In the genomic region with DNA sequence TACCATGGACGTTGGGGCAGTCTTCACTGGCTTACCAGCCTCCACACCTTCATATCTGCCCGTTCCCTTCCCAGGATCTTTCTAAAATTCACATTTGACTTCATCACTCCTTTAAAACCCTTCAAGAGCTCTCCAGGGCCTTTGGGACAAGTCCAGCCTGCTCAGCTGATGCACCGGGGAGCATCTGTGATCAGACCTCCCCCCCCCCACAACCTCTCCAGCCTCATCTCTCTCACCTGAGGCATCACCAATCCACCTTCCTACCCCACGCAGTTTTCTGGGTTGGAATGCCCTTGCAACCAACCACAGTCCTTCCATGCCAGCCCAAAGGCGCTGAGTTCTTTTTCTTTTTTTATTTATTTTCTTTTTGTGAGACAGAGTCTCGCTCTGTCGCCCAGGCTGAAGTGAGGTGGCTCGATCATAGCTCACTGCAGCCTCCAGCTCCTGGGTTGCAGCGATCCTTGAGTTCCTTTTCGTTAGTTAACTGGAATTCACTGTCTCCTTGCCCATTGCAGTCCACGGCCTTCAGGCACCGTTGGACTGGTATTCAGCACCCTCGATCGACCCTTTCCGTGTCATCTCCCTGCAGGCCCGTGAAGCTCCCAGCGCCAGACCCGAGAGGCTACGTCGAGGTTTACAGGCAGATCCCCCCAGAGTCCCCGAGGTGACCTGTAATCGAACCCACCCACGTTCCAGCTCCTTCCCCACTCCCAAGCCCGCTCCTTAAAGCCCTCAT, we compare ENCODE assay signal across 1 cellular context.
TF ChIP-seq lines count a peak whose summit lies in the region.

No MANE protein-coding gene starts in this region.

TF ChIP-seq in K562, 482 proteins besides CTCF, POLR2A, EP300 and RAD21 (continues in another document):
- TF ChIP-seq OTX1 (CRISPR knock-in tag; IDR thresholded peaks at IDR 0.05) = no peak
- TF ChIP-seq, protein P1, sequence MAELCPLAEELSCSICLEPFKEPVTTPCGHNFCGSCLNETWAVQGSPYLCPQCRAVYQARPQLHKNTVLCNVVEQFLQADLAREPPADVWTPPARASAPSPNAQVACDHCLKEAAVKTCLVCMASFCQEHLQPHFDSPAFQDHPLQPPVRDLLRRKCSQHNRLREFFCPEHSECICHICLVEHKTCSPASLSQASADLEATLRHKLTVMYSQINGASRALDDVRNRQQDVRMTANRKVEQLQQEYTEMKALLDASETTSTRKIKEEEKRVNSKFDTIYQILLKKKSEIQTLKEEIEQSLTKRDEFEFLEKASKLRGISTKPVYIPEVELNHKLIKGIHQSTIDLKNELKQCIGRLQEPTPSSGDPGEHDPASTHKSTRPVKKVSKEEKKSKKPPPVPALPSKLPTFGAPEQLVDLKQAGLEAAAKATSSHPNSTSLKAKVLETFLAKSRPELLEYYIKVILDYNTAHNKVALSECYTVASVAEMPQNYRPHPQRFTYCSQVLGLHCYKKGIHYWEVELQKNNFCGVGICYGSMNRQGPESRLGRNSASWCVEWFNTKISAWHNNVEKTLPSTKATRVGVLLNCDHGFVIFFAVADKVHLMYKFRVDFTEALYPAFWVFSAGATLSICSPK (IDR thresholded peaks at IDR 0.05; ENCODE audit: borderline replicate concordance) = 0 out of 2 replicates have a peak, but pooled peaks have one; percentile 47
- TF ChIP-seq MCM7 (IDR thresholded peaks at IDR 0.05) = no peak
- TF ChIP-seq ZNF778 (CRISPR knock-in tag; IDR thresholded peaks at IDR 0.05) = no peak
- TF ChIP-seq, protein P2, sequence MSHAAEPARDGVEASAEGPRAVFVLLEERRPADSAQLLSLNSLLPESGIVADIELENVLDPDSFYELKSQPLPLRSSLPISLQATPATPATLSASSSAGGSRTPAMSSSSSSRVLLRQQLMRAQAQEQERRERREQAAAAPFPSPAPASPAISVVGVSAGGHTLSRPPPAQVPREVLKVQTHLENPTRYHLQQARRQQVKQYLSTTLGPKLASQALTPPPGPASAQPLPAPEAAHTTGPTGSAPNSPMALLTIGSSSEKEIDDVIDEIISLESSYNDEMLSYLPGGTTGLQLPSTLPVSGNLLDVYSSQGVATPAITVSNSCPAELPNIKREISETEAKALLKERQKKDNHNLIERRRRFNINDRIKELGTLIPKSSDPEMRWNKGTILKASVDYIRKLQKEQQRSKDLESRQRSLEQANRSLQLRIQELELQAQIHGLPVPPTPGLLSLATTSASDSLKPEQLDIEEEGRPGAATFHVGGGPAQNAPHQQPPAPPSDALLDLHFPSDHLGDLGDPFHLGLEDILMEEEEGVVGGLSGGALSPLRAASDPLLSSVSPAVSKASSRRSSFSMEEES (CRISPR knock-in tag; IDR thresholded peaks at IDR 0.05) = no peak
- TF ChIP-seq GATAD2A (IDR thresholded peaks at IDR 0.05) = no peak
- TF ChIP-seq NCOA6 (IDR thresholded peaks at IDR 0.05) = peak; percentile 69; the same call in 1 of the 2 replicates
- 0 out of 2 replicates have a peak, but pooled peaks have one; percentile 65 for TF ChIP-seq ZNF232 (CRISPR knock-in tag; IDR thresholded peaks at IDR 0.05)
- no peak; the same call in 1 of the 2 replicates for TF ChIP-seq MEF2D (tag; conservative IDR thresholded peaks at IDR 0.05; ENCODE audit: low read depth)
- no peak for TF ChIP-seq SAP30 (IDR thresholded peaks at IDR 0.05; ENCODE audit: borderline replicate concordance, insufficient read depth, low read depth, low read length, poor library complexity, severe bottlenecking)
- TF ChIP-seq RHOXF2B (CRISPR knock-in tag; conservative IDR thresholded peaks at IDR 0.05) = no peak
- TF ChIP-seq, protein P3, sequence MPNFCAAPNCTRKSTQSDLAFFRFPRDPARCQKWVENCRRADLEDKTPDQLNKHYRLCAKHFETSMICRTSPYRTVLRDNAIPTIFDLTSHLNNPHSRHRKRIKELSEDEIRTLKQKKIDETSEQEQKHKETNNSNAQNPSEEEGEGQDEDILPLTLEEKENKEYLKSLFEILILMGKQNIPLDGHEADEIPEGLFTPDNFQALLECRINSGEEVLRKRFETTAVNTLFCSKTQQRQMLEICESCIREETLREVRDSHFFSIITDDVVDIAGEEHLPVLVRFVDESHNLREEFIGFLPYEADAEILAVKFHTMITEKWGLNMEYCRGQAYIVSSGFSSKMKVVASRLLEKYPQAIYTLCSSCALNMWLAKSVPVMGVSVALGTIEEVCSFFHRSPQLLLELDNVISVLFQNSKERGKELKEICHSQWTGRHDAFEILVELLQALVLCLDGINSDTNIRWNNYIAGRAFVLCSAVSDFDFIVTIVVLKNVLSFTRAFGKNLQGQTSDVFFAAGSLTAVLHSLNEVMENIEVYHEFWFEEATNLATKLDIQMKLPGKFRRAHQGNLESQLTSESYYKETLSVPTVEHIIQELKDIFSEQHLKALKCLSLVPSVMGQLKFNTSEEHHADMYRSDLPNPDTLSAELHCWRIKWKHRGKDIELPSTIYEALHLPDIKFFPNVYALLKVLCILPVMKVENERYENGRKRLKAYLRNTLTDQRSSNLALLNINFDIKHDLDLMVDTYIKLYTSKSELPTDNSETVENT (CRISPR knock-in tag; IDR thresholded peaks at IDR 0.05) = no peak
- TF ChIP-seq KAT8 (IDR thresholded peaks at IDR 0.05; ENCODE audit: low read depth) = no peak
- TF ChIP-seq, protein P4, sequence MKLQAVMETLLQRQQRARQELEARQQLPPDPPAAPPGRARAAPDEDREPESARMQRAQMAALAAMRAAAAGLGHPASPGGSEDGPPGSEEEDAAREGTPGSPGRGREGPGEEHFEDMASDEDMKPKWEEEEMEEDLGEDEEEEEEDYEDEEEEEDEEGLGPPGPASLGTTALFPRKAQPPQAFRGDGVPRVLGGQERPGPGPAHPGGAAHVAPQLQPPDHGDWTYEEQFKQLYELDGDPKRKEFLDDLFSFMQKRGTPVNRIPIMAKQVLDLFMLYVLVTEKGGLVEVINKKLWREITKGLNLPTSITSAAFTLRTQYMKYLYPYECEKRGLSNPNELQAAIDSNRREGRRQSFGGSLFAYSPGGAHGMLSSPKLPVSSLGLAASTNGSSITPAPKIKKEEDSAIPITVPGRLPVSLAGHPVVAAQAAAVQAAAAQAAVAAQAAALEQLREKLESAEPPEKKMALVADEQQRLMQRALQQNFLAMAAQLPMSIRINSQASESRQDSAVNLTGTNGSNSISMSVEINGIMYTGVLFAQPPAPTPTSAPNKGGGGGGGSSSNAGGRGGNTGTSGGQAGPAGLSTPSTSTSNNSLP (IDR thresholded peaks at IDR 0.05; ENCODE audit: borderline replicate concordance, low read depth, low read length) = no peak
- no peak for TF ChIP-seq LCOR (CRISPR knock-in tag; IDR thresholded peaks at IDR 0.05)
- TF ChIP-seq TOE1 (IDR thresholded peaks at IDR 0.05; ENCODE audit: borderline replicate concordance) = no peak
- no peak for TF ChIP-seq TOE1 (CRISPR knock-in tag; IDR thresholded peaks at IDR 0.05; ENCODE audit: borderline replicate concordance, low read depth)
- no peak for TF ChIP-seq PTTG1 (tag; IDR thresholded peaks at IDR 0.05; ENCODE audit: low read depth)
- 0 out of 2 replicates have a peak, but pooled peaks have one; percentile 10 for TF ChIP-seq E2F3 (CRISPR knock-in tag; IDR thresholded peaks at IDR 0.05)
- no peak for TF ChIP-seq FOXA1 (IDR thresholded peaks at IDR 0.05; ENCODE audit: borderline replicate concordance)
- TF ChIP-seq, protein P5, sequence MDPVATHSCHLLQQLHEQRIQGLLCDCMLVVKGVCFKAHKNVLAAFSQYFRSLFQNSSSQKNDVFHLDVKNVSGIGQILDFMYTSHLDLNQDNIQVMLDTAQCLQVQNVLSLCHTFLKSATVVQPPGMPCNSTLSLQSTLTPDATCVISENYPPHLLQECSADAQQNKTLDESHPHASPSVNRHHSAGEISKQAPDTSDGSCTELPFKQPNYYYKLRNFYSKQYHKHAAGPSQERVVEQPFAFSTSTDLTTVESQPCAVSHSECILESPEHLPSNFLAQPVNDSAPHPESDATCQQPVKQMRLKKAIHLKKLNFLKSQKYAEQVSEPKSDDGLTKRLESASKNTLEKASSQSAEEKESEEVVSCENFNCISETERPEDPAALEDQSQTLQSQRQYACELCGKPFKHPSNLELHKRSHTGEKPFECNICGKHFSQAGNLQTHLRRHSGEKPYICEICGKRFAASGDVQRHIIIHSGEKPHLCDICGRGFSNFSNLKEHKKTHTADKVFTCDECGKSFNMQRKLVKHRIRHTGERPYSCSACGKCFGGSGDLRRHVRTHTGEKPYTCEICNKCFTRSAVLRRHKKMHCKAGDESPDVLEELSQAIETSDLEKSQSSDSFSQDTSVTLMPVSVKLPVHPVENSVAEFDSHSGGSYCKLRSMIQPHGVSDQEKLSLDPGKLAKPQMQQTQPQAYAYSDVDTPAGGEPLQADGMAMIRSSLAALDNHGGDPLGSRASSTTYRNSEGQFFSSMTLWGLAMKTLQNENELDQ (CRISPR knock-in tag; IDR thresholded peaks at IDR 0.05; ENCODE audit: borderline replicate concordance) = 0 out of 2 replicates have a peak, but pooled peaks have one; percentile 29
- no peak for TF ChIP-seq TAL1 (IDR thresholded peaks at IDR 0.05)
- TF ChIP-seq SLC30A9 (CRISPR knock-in tag; IDR thresholded peaks at IDR 0.05) = no peak
- TF ChIP-seq, protein P6, sequence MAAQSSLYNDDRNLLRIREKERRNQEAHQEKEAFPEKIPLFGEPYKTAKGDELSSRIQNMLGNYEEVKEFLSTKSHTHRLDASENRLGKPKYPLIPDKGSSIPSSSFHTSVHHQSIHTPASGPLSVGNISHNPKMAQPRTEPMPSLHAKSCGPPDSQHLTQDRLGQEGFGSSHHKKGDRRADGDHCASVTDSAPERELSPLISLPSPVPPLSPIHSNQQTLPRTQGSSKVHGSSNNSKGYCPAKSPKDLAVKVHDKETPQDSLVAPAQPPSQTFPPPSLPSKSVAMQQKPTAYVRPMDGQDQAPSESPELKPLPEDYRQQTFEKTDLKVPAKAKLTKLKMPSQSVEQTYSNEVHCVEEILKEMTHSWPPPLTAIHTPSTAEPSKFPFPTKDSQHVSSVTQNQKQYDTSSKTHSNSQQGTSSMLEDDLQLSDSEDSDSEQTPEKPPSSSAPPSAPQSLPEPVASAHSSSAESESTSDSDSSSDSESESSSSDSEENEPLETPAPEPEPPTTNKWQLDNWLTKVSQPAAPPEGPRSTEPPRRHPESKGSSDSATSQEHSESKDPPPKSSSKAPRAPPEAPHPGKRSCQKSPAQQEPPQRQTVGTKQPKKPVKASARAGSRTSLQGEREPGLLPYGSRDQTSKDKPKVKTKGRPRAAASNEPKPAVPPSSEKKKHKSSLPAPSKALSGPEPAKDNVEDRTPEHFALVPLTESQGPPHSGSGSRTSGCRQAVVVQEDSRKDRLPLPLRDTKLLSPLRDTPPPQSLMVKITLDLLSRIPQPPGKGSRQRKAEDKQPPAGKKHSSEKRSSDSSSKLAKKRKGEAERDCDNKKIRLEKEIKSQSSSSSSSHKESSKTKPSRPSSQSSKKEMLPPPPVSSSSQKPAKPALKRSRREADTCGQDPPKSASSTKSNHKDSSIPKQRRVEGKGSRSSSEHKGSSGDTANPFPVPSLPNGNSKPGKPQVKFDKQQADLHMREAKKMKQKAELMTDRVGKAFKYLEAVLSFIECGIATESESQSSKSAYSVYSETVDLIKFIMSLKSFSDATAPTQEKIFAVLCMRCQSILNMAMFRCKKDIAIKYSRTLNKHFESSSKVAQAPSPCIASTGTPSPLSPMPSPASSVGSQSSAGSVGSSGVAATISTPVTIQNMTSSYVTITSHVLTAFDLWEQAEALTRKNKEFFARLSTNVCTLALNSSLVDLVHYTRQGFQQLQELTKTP (IDR thresholded peaks at IDR 0.05; ENCODE audit: low read depth in 1 of 2, partially characterized antibody in 2 of 2) = no peak
- no peak for TF ChIP-seq ZNF224 (CRISPR knock-in tag; IDR thresholded peaks at IDR 0.05)
- 0 out of 2 replicates have a peak, but pooled peaks have one; percentile 30 for TF ChIP-seq ARID2 (IDR thresholded peaks at IDR 0.05)
- TF ChIP-seq RB1 (IDR thresholded peaks at IDR 0.05; ENCODE audit: low read depth) = no peak
- TF ChIP-seq NFRKB (IDR thresholded peaks at IDR 0.05; ENCODE audit: low read depth) = no peak
- TF ChIP-seq SMARCA5 (IDR thresholded peaks at IDR 0.05) = peak; percentile 55; the same call in 1 of the 2 replicates
- no peak; a peak in 1 of 3 replicates for TF ChIP-seq CBX3 (IDR thresholded peaks at IDR 0.05; ENCODE audit: borderline replicate concordance in 1 of 2, low read length in 2 of 2)
- TF ChIP-seq, protein P7, sequence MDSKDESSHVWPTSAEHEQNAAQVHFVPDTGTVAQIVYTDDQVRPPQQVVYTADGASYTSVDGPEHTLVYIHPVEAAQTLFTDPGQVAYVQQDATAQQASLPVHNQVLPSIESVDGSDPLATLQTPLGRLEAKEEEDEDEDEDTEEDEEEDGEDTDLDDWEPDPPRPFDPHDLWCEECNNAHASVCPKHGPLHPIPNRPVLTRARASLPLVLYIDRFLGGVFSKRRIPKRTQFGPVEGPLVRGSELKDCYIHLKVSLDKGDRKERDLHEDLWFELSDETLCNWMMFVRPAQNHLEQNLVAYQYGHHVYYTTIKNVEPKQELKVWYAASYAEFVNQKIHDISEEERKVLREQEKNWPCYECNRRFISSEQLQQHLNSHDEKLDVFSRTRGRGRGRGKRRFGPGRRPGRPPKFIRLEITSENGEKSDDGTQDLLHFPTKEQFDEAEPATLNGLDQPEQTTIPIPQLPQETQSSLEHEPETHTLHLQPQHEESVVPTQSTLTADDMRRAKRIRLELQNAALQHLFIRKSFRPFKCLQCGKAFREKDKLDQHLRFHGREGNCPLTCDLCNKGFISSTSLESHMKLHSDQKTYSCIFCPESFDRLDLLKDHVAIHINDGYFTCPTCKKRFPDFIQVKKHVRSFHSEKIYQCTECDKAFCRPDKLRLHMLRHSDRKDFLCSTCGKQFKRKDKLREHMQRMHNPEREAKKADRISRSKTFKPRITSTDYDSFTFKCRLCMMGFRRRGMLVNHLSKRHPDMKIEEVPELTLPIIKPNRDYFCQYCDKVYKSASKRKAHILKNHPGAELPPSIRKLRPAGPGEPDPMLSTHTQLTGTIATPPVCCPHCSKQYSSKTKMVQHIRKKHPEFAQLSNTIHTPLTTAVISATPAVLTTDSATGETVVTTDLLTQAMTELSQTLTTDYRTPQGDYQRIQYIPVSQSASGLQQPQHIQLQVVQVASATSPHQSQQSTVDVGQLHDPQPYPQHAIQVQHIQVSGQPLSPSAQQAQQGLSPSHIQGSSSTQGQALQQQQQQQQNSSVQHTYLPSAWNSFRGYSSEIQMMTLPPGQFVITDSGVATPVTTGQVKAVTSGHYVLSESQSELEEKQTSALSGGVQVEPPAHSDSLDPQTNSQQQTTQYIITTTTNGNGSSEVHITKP (IDR thresholded peaks at IDR 0.05; ENCODE audit: partially characterized antibody) = no peak
- TF ChIP-seq KLF16 (IDR thresholded peaks at IDR 0.05) = no peak
- TF ChIP-seq, protein P8, sequence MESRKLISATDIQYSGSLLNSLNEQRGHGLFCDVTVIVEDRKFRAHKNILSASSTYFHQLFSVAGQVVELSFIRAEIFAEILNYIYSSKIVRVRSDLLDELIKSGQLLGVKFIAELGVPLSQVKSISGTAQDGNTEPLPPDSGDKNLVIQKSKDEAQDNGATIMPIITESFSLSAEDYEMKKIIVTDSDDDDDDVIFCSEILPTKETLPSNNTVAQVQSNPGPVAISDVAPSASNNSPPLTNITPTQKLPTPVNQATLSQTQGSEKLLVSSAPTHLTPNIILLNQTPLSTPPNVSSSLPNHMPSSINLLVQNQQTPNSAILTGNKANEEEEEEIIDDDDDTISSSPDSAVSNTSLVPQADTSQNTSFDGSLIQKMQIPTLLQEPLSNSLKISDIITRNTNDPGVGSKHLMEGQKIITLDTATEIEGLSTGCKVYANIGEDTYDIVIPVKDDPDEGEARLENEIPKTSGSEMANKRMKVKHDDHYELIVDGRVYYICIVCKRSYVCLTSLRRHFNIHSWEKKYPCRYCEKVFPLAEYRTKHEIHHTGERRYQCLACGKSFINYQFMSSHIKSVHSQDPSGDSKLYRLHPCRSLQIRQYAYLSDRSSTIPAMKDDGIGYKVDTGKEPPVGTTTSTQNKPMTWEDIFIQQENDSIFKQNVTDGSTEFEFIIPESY (CRISPR knock-in tag; IDR thresholded peaks at IDR 0.05) = no peak
- TF ChIP-seq, protein P9, sequence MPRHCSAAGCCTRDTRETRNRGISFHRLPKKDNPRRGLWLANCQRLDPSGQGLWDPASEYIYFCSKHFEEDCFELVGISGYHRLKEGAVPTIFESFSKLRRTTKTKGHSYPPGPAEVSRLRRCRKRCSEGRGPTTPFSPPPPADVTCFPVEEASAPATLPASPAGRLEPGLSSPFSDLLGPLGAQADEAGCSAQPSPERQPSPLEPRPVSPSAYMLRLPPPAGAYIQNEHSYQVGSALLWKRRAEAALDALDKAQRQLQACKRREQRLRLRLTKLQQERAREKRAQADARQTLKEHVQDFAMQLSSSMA (CRISPR knock-in tag; IDR thresholded peaks at IDR 0.05) = peak; percentile 60; the same call in 1 of the 2 replicates
